In genomic region chr2:127115471-127116199, GRCh38 we compare ENCODE assay signal across 26 cellular contexts. TPM values are rescaled to one million over a fixed set of nuclear protein-coding genes. Genes with fewer than 3 reads are reported as not detected.
DNase-seq lines count a peak whose midpoint lies in the region; ATAC-seq, FAIRE-seq and TF ChIP-seq lines count a peak whose summit lies in the region.
"Had no signal": no experiment of that assay in that cellular context is flagged by ENCODE, and none has a peak within 500 bp of the region (broad histone marks: within the 10 kb centered on the region; RNA-seq: fewer than 3 reads in every experiment).

No MANE protein-coding gene starts in this region.

- no CpG with 5 or more reads among the region's 11 CpGs for WGBS in H9 (ENCODE audit: extremely low coverage, insufficient read length, low lambda C conversion rate)

- peaks cover 3% of the 10 kb centered on the region for H3K9me3 ChIP-seq in H9 (ENCODE audit: control insufficient read depth, low read depth, low read length)
- no peaks in the 10 kb centered on the region for H3K9me3 ChIP-seq in colonic mucosa
- H3K9me3 ChIP-seq: heart left ventricle, upper lobe of left lung had no signal

- H2AFZ ChIP-seq in H9 (ENCODE audit: low read length): no peak overlapping the region

- H3K27ac ChIP-seq in H9 (ENCODE audit: insufficient read length, low read depth, low read length): no peak overlapping the region
- H3K27ac ChIP-seq in colonic mucosa: peak overlapping the region; percentile 25
- H3K27ac ChIP-seq in substantia nigra (ENCODE audit: low read depth, low read length, poor library complexity, severe bottlenecking): peak overlapping the region; percentile 9
- H3K27ac ChIP-seq: epithelial cell of prostate, heart left ventricle, upper lobe of left lung had no signal

- no peak overlapping the region for H3K14ac ChIP-seq in H9 (ENCODE audit: insufficient read depth, low read length)

- H3K27ac Mint-ChIP-seq in H9: no peak overlapping the region
- H3K27ac Mint-ChIP-seq: naive B cell; stimulated activated naive CD8-positive, alpha-beta T cell treated with anti-CD3 and anti-CD28 coated beads, Interleukin-15, amount 100 ng/mL, for 72 hours; T-helper 1 cell treated with Interleukin-12 subunit alpha and Interleukin-12 subunit beta and Interleukin-4 antibody, amounts not matched to agents 30 μg/mL and 1 μg/mL, for 36 hours had no signal

- intact Hi-C loops in colonic mucosa (cut with DNase I): no loop called here

- H3K79me1 ChIP-seq in H9 (ENCODE audit: insufficient read depth, low read depth, low read length, poor library complexity, severe bottlenecking): no peaks in the 10 kb centered on the region

- peaks cover 32% of the 10 kb centered on the region for H3K27me3 Mint-ChIP-seq in H9 (ENCODE audit: low read depth)

- no peak overlapping the region for H2BK20ac ChIP-seq in H9 (ENCODE audit: low read depth, low read length, poor library complexity, severe bottlenecking)

- no peak overlapping the region for H4K5ac ChIP-seq in H9 (ENCODE audit: insufficient read length, low read depth, low read length)

- H3K36me3 ChIP-seq in colonic mucosa: no peaks in the 10 kb centered on the region
- H3K36me3 ChIP-seq: heart left ventricle, upper lobe of left lung had no signal

- DNase-seq in H9 (peak; percentile 20), colonic mucosa (peak; percentile 37), mucosa of gallbladder (ENCODE audit: low spot score) (peak; percentile 47), substantia nigra (lab: John Stamatoyannopoulos, UW) (no peak), NAMALWA (ENCODE audit: low spot score) (no peak), GM12892 (ENCODE audit: insufficient read length) (no peak)
- DNase-seq: activated CD4-positive, alpha-beta T cell treated with anti-CD3 and anti-CD28 coated beads, Interleukin-2, amount 50 U/mL, for 1 hour; activated naive CD4-positive, alpha-beta T cell treated with anti-CD3 and anti-CD28 coated beads, Interleukin-2, amount 50 U/mL, for 16 hours; anterior cingulate cortex; C1 segment of cervical spinal cord; HCEC 1CT; left cardiac atrium; mesenchymal stem cell; naive B cell; NCI-H1092; NCI-H1930; NCI-H69; right cardiac atrium; stimulated activated naive CD8-positive, alpha-beta T cell treated with anti-CD3 and anti-CD28 coated beads, Interleukin-15, amount 100 ng/mL, for 72 hours had no signal

- H3K4me1 Mint-ChIP-seq in H9: no peaks in the 10 kb centered on the region
- H3K4me1 Mint-ChIP-seq: naive B cell; stimulated activated naive CD8-positive, alpha-beta T cell treated with anti-CD3 and anti-CD28 coated beads, Interleukin-15, amount 100 ng/mL, for 72 hours had no signal

- no peaks in the 10 kb centered on the region for H4K20me1 ChIP-seq in H9 (ENCODE audit: control insufficient read depth, insufficient read depth, insufficient read length)

- H3K4me1 ChIP-seq in H9 (ENCODE audit: insufficient read depth, low read length): no peaks in the 10 kb centered on the region
- H3K4me1 ChIP-seq in colonic mucosa: no peaks in the 10 kb centered on the region
- H3K4me1 ChIP-seq: heart left ventricle, upper lobe of left lung had no signal

- H3K27me3 ChIP-seq in H9 (ENCODE audit: insufficient read depth, low read length) (no peaks in the 10 kb centered on the region), colonic mucosa (no peaks in the 10 kb centered on the region)
- H3K27me3 ChIP-seq: upper lobe of left lung had no signal

- H3K4me3 Mint-ChIP-seq in H9: no peak overlapping the region
- H3K4me3 Mint-ChIP-seq: naive B cell; stimulated activated naive CD8-positive, alpha-beta T cell treated with anti-CD3 and anti-CD28 coated beads, Interleukin-15, amount 100 ng/mL, for 72 hours; T-helper 1 cell treated with Interleukin-12 subunit alpha and Interleukin-12 subunit beta and Interleukin-4 antibody, amounts not matched to agents 30 μg/mL and 1 μg/mL, for 36 hours had no signal

- no peak overlapping the region for H3K18ac ChIP-seq in H9 (ENCODE audit: insufficient read length, low read depth, low read length)

- H3K9ac ChIP-seq in H9 (ENCODE audit: extremely low read depth, insufficient read length, low read length) (no peak overlapping the region), colonic mucosa (ENCODE audit: low read depth in 2 of 2, low read length in 2 of 2) (no peak overlapping the region)

- H3K4me2 ChIP-seq in H9 (ENCODE audit: insufficient read depth, insufficient read length, low read length): no peak overlapping the region

- no peaks in the 10 kb centered on the region for H3K23me2 ChIP-seq in H9 (ENCODE audit: insufficient read length, low read depth, low read length, poor library complexity, severe bottlenecking)

- ATAC-seq in GM21529 (IDR thresholded peaks at IDR 0.05; ENCODE audit: unreplicated experiment): no peak
- no peak for ATAC-seq in GM18511 (IDR thresholded peaks at IDR 0.05; ENCODE audit: unreplicated experiment)
- ATAC-seq: GM12878; heart left ventricle; left cardiac atrium; right cardiac atrium; stimulated activated naive CD8-positive, alpha-beta T cell treated with anti-CD3 and anti-CD28 coated beads, Interleukin-15, amount 100 ng/mL, for 72 hours had no signal

- no peak for TF ChIP-seq CTCF in H9 (conservative IDR thresholded peaks at IDR 0.05)
- no peak for TF ChIP-seq CTCF in colonic mucosa (IDR thresholded peaks at IDR 0.05)

- no peak overlapping the region for H2BK12ac ChIP-seq in H9 (ENCODE audit: insufficient read length, low read depth, low read length)

- H3K9me3 Mint-ChIP-seq in H9: peaks cover 7% of the 10 kb centered on the region in 2 experiments
- H3K9me3 Mint-ChIP-seq: naive B cell; stimulated activated naive CD8-positive, alpha-beta T cell treated with anti-CD3 and anti-CD28 coated beads, Interleukin-15, amount 100 ng/mL, for 72 hours; T-helper 1 cell treated with Interleukin-12 subunit alpha and Interleukin-12 subunit beta and Interleukin-4 antibody, amounts not matched to agents 30 μg/mL and 1 μg/mL, for 36 hours had no signal

- no peak overlapping the region for H2BK15ac ChIP-seq in H9 (ENCODE audit: low read depth, low read length)

- no peak overlapping the region for H2BK120ac ChIP-seq in H9 (ENCODE audit: low read depth, low read length, poor library complexity, severe bottlenecking)

- H3T11ph ChIP-seq in H9 (ENCODE audit: low read length): no peak overlapping the region

- peaks cover 0 to 3% (median 3%) of the 10 kb centered on the region in 3 experiments; a peak in 6 of 7 replicates for H3K36me3 Mint-ChIP-seq in H9 (ENCODE audit: insufficient read depth in 1 of 3, low read depth in 3 of 3)
- H3K36me3 Mint-ChIP-seq: naive B cell had no signal

- H4K8ac ChIP-seq in H9 (replicated peaks; ENCODE audit: insufficient read length, low read depth, low read length): no peak overlapping the region

- no peaks in the 10 kb centered on the region for H3K79me2 ChIP-seq in H9 (ENCODE audit: insufficient read depth, low read length)

- H2BK5ac ChIP-seq in H9 (ENCODE audit: insufficient read length, low read length): no peak overlapping the region

- no peak overlapping the region for H2AK5ac ChIP-seq in H9 (ENCODE audit: insufficient read length, low read length)

- no peak overlapping the region for H3K4me3 ChIP-seq in colonic mucosa
- H3K4me3 ChIP-seq: GM12878, heart left ventricle, upper lobe of left lung had no signal

- TF ChIP-seq POLR2A in GM12892 (IDR thresholded peaks at IDR 0.05; ENCODE audit: low read depth, low read length): no peak

- no peak for FAIRE-seq in GM12892 (lab: Jason Lieb, UNC)
- FAIRE-seq: GM12878 had no signal

- no peak overlapping the region for H3K56ac ChIP-seq in H9 (ENCODE audit: insufficient read length, low read depth, low read length)

- no peak overlapping the region for H3K4ac ChIP-seq in H9 (ENCODE audit: low read depth, low read length)

- no peak overlapping the region for H3K23ac ChIP-seq in H9 (ENCODE audit: insufficient read length, low read depth, low read length)

- no peak overlapping the region for H4K91ac ChIP-seq in H9 (ENCODE audit: insufficient read length, low read depth, low read length)

RNA-seq across cellular contexts. Expression of gene BIN1, which starts 8.7 kb away (rescaled TPM):
- total RNA-seq in H9 (2021) (30.0 and 32.0 TPM in 2 replicates), colonic mucosa (10 to 100 TPM; 38.5 to 60.8 TPM), mucosa of gallbladder (131 TPM)
- polyA plus RNA-seq in GM12892 (2012; ENCODE audit: missing spikeins): 7.0 TPM

Comparison
In these comparisons a context has a peak if more than half of its experiments do, and no peak if none do; other contexts are left out.
1. DNase-seq: peak in H9 (single experiment), colonic mucosa (single experiment) and mucosa of gallbladder (single experiment); none in substantia nigra (0 of 49), NAMALWA (single experiment) and GM12892 (single experiment).